ENCODE assay signal across 8 cellular contexts in genomic region chr19:10604460-10604980, GRCh38. TPM values are rescaled to one million over a fixed set of nuclear protein-coding genes. Genes with fewer than 3 reads are reported as not detected.
DNase-seq lines count a peak whose midpoint lies in the region; ATAC-seq, FAIRE-seq and TF ChIP-seq lines count a peak whose summit lies in the region.

No MANE protein-coding gene starts in this region.

- TF ChIP-seq POLR2A in GM19099 (IDR thresholded peaks at IDR 0.05; ENCODE audit: extremely low read depth, insufficient read length, low read depth) = peak; percentile 63
- TF ChIP-seq POLR2A in H1 (IDR thresholded peaks at IDR 0.05; ENCODE audit: control extremely low read depth in 1 of 2, low read depth in 2 of 2, low read length in 2 of 2) = no peak

- H3K4me3 ChIP-seq in H1 (ENCODE audit: extremely low read depth in 1 of 4, insufficient read depth in 2 of 4, low read depth in 3 of 4, low read length in 4 of 4) (no peak overlapping the region), psoas muscle (peak overlapping the region; percentile 100), GM23248 (no peak overlapping the region)

- CTCF ChIA-PET in RWPE1 (lab: Yijun Ruan, JAX) (interaction anchor here (1.4 kb wide), 1 partner anchor 40 kb away, joined by 7 read pairs; no protein-coding TSS in a partner anchor), H1 (lab: Charles Lee; ENCODE audit: partially characterized antibody) (interaction anchor here (0.9 to 2.6 kb wide), 7 partner anchors 8 to 88 kb away, joined by 3 to 14 read pairs (median 4); no protein-coding TSS in a partner anchor)

- no peaks in the 10 kb centered on the region for H3F3A ChIP-seq in GM23248 (ENCODE audit: insufficient read depth)

- no peak for FAIRE-seq in H1 (lab: Jason Lieb, UNC)

- H3K4me1 ChIP-seq in H1 (replicated peaks in 1 of 4; ENCODE audit: control insufficient read depth in 3 of 4, insufficient read depth in 4 of 4, low read length in 3 of 4) (peaks cover 0 to 11% (median 7%) of the 10 kb centered on the region in 4 experiments; a peak in 6 of 7 replicates), psoas muscle (peaks cover 16% of the 10 kb centered on the region), GM23248 (ENCODE audit: insufficient read depth) (0 out of 2 replicates have a peak, but pooled peaks cover 3% of the 10 kb centered on the region)

- H3K23me2 ChIP-seq in H1 (ENCODE audit: low read depth, low read length) = peaks cover 6% of the 10 kb centered on the region; the same call in 1 of the 2 replicates

- TF ChIP-seq EP300 in H1 (IDR thresholded peaks at IDR 0.05; ENCODE audit: borderline replicate concordance in 1 of 2, low read depth in 2 of 2, low read length in 2 of 2) = no peak

- TF ChIP-seq RAD21 in H1 (IDR thresholded peaks at IDR 0.05 in 1 of 2, conservative IDR thresholded peaks at IDR 0.05 in 1 of 2; ENCODE audit: low read depth in 2 of 2, low read length in 2 of 2) = no peak

- H3K9ac ChIP-seq in H1 (replicated peaks in 1 of 4; ENCODE audit: extremely low read depth in 1 of 4, low read depth in 3 of 4, low read length in 3 of 4) (no peak overlapping the region; a peak in 1 of 7 replicates), GM23248 (no peak overlapping the region)

- TF ChIP-seq CTCF in RWPE1 (conservative IDR thresholded peaks at IDR 0.05; ENCODE audit: low read depth) (no peak), H1 (IDR thresholded peaks at IDR 0.05; ENCODE audit: control extremely low read depth in 1 of 3, insufficient read depth in 1 of 3, low read depth in 1 of 3, low read length in 3 of 3) (no peak), psoas muscle (IDR thresholded peaks at IDR 0.05) (no peak)

- no peak overlapping the region; a peak in 1 of 4 replicates for H3K4me2 ChIP-seq in H1 (ENCODE audit: insufficient read depth in 1 of 2, low read depth in 2 of 2, low read length in 2 of 2)
- H3K4me2 ChIP-seq in GM23248 (ENCODE audit: unreplicated experiment) = no peak overlapping the region

- H3K27ac ChIP-seq in RWPE1 (peak overlapping the region; percentile 24; the same call in 1 of the 2 replicates), H1 (ENCODE audit: low read depth, low read length) (no peak overlapping the region), psoas muscle (peak overlapping the region; percentile 81), GM23248 (no peak overlapping the region)

- no peak overlapping the region for H2BK120ac ChIP-seq in H1 (replicated peaks; ENCODE audit: low read depth, low read length)

- 0 out of 2 replicates have a peak overlapping the region, but pooled peaks have one; percentile 21 for H2BK5ac ChIP-seq in H1 (ENCODE audit: low read depth, low read length)

- H2AFZ ChIP-seq in H1 (ENCODE audit: low read length) = no peak overlapping the region
- H2AFZ ChIP-seq in GM23248 = no peak overlapping the region

- no peak overlapping the region for H4K5ac ChIP-seq in H1 (ENCODE audit: insufficient read length, low read depth, low read length)

- H4K20me1 ChIP-seq in H1 (replicated peaks in 1 of 2; ENCODE audit: control insufficient read depth in 1 of 2, insufficient read depth in 2 of 2, low read length in 2 of 2) = no peaks in the 10 kb centered on the region
- no peaks in the 10 kb centered on the region for H4K20me1 ChIP-seq in GM23248 (ENCODE audit: insufficient read depth)

- ATAC-seq in psoas muscle (no peak), HG03460 (IDR thresholded peaks at IDR 0.05; ENCODE audit: unreplicated experiment) (no peak), GM21515 (IDR thresholded peaks at IDR 0.05; ENCODE audit: unreplicated experiment) (no peak)

- no peak for DNase-seq in RWPE1 (ENCODE audit: low spot score)
- no peak for DNase-seq in H1 (ENCODE audit: low read depth in 1 of 2, low spot score in 2 of 2)
- DNase-seq in psoas muscle = peak in 1 of 2 donors; percentile 57
- no peak for DNase-seq in HuH-7 (ENCODE audit: low spot score)
- no peak for DNase-seq in GM23248

- H2BK15ac ChIP-seq in H1 (ENCODE audit: low read length) = no peak overlapping the region

- intact Hi-C loops in psoas muscle (cut with DNase I) = no loop called here

- H3K36me3 ChIP-seq in H1 (ENCODE audit: control insufficient read depth in 2 of 4, insufficient read depth in 4 of 4, low read length in 3 of 4) (no peaks in the 10 kb centered on the region), psoas muscle (ENCODE audit: insufficient read depth in 1 of 2, low read depth in 1 of 2) (no peaks in the 10 kb centered on the region), GM23248 (ENCODE audit: low read depth) (no peaks in the 10 kb centered on the region)

- H3K56ac ChIP-seq in H1 (replicated peaks; ENCODE audit: insufficient read length, low read depth, low read length) = no peak overlapping the region

- H3K9me3 ChIP-seq in H1 (ENCODE audit: insufficient read depth in 2 of 2, low read depth in 1 of 2, low read length in 1 of 2) (no peaks in the 10 kb centered on the region), psoas muscle (no peaks in the 10 kb centered on the region), GM23248 (ENCODE audit: low read depth) (no peaks in the 10 kb centered on the region)

- 0 out of 2 replicates have a peak overlapping the region, but pooled peaks have one; percentile 40 for H2AK5ac ChIP-seq in H1 (ENCODE audit: low read depth, low read length)

- H4K91ac ChIP-seq in H1 (replicated peaks; ENCODE audit: insufficient read length, low read length) = no peak overlapping the region

- no peaks in the 10 kb centered on the region for H3K9me2 ChIP-seq in GM23248 (ENCODE audit: insufficient read depth)

- H3K18ac ChIP-seq in H1 (ENCODE audit: extremely low read depth, low read length) = no peak overlapping the region

- H2BK20ac ChIP-seq in H1 (ENCODE audit: low read length) = no peak overlapping the region

- H3K27me3 ChIP-seq in H1 (replicated peaks in 1 of 4; ENCODE audit: control insufficient read depth in 3 of 4, extremely low read depth in 1 of 4, insufficient read depth in 3 of 4, low read length in 3 of 4) (no peaks in the 10 kb centered on the region), psoas muscle (ENCODE audit: insufficient read depth in 3 of 3, low read length in 2 of 3) (no peaks in the 10 kb centered on the region), GM23248 (replicated peaks; ENCODE audit: insufficient read depth) (0 out of 2 replicates have a peak, but pooled peaks cover 3% of the 10 kb centered on the region)

- POLR2A ChIA-PET in RWPE1 (lab: Yijun Ruan, JAX; ENCODE audit: low non-redundant PET) (no interaction called here), H1 (lab: Charles Lee; ENCODE audit: partially characterized antibody) (interaction anchor here (1.7 to 4.4 kb wide), 8 partner anchors 8 to 51 kb away, joined by 6 to 26 read pairs (median 9); partner anchors contain the start of gene SLC44A2)

- no peak overlapping the region for H3K23ac ChIP-seq in H1 (ENCODE audit: insufficient read length)

- H2BK12ac ChIP-seq in H1 (ENCODE audit: low read depth, low read length) = no peak overlapping the region

- H4K8ac ChIP-seq in H1 (ENCODE audit: extremely low read depth, insufficient read depth, low read length) = peak overlapping the region; percentile 53

- H3K79me2 ChIP-seq in H1 (ENCODE audit: control insufficient read depth in 1 of 2, insufficient read depth in 2 of 2, low read length in 2 of 2) (peaks cover 0 to 9% of the 10 kb centered on the region in 2 experiments; a peak in 1 of 4 replicates), GM23248 (ENCODE audit: insufficient read depth) (no peaks in the 10 kb centered on the region)

- H3K4ac ChIP-seq in H1 (replicated peaks; ENCODE audit: insufficient read length, low read depth, low read length) = no peak overlapping the region

- WGBS in H1 (ENCODE audit: extremely low coverage in 1 of 2, insufficient coverage in 1 of 2, insufficient read length in 1 of 2, insufficient replicate concordance in 2 of 2, low coverage in 1 of 2, low lambda C conversion rate in 2 of 2, missing lambda C conversion rate in 1 of 2), 2 experiments = 90% methylated on average over 9 of the region's 9 CpGs; no CpG with 5 or more reads in 1 of the 2 experiments
- 77 to 89% (median 83%) methylated on average over 9 of the region's 9 CpGs for WGBS in psoas muscle, 3 donors
- 92 to 93% methylated on average over 9 of the region's 9 CpGs for WGBS in GM23248 (ENCODE audit: low coverage in 1 of 2, low lambda C conversion rate in 2 of 2, missing lambda C conversion rate in 2 of 2), 2 experiments

- no peak overlapping the region for H3K14ac ChIP-seq in H1 (ENCODE audit: insufficient read length)

- in situ Hi-C loops in GM23248 (cut with MboI) = no loop called here

- peaks cover 6% of the 10 kb centered on the region for H3K79me1 ChIP-seq in H1 (ENCODE audit: low read depth, low read length)

RNA-seq across cellular contexts. Expression of gene AP1M2, which starts 17.4 kb away (rescaled TPM):
- total RNA-seq in H1 (2021; fragmentation: NEBNext Ultra II Directional; extraction: Animal tissue kit (Norgen Biotek cat#: 25700)) = 140 and 141 TPM in 2 replicates
- polyA plus RNA-seq in H1 (2011; rRNA removed) (161 and 205 TPM in 2 replicates), psoas muscle (under 1 TPM in 1 of 3 donors, not detected in 2; 0.13 TPM), GM23248 (2016; fragmentation: Nextera tagmentation; extraction: Ambion mirVana) (not detected in 2 replicates)
- polyA plus RNA-seq in H1 (2011; cell fraction: cytosol; rRNA removed) = 177 TPM
- polyA plus RNA-seq in H1 (2011; cell fraction: nucleus; rRNA removed) = 187 TPM
- polyA plus RNA-seq in H1 (2012, experiment 1 of 2) = 84.6 to 161 TPM (median 155 TPM) in 4 replicates
- polyA plus RNA-seq in H1 (2012, experiment 2 of 2) = 267 TPM
- 62.8 TPM for polyA plus RNA-seq in H1 (2013, experiment 1 of 2)
- polyA plus RNA-seq in H1 (2013, experiment 2 of 2) = 59.0 TPM
- 247 and 253 TPM in 2 replicates for polyA minus RNA-seq in H1 (2011; rRNA and poly(A)+ RNA removed)
- 115 TPM for polyA minus RNA-seq in H1 (2011; cell fraction: cytosol; rRNA and poly(A)+ RNA removed)
- polyA minus RNA-seq in H1 (2011; cell fraction: nucleus; rRNA and poly(A)+ RNA removed) = 78.3 TPM
- total RNA-seq in psoas muscle = not detected
- not detected in 2 replicates for total RNA-seq in GM23248 (2014; rRNA removed; shearing (Covaris generic))

RNA-seq across cellular contexts. Expression of gene SLC44A2, which starts 20.8 kb away (rescaled TPM):
- 118 and 120 TPM in 2 replicates for total RNA-seq in H1 (2021; fragmentation: NEBNext Ultra II Directional; extraction: Animal tissue kit (Norgen Biotek cat#: 25700))
- polyA plus RNA-seq in H1 (2011; rRNA removed) = 105 and 113 TPM in 2 replicates
- polyA plus RNA-seq in H1 (2011; cell fraction: cytosol; rRNA removed) = 80.7 TPM
- polyA plus RNA-seq in H1 (2011; cell fraction: nucleus; rRNA removed) = 208 TPM
- 91.8 to 115 TPM (median 97.4 TPM) in 4 replicates for polyA plus RNA-seq in H1 (2012, experiment 1 of 2)
- polyA plus RNA-seq in H1 (2012, experiment 2 of 2) = 122 TPM
- 119 TPM for polyA plus RNA-seq in H1 (2013, experiment 1 of 2)
- 115 TPM for polyA plus RNA-seq in H1 (2013, experiment 2 of 2)
- polyA minus RNA-seq in H1 (2011; rRNA and poly(A)+ RNA removed) = 110 and 111 TPM in 2 replicates
- polyA minus RNA-seq in H1 (2011; cell fraction: cytosol; rRNA and poly(A)+ RNA removed) = 60.9 TPM
- 63.2 TPM for polyA minus RNA-seq in H1 (2011; cell fraction: nucleus; rRNA and poly(A)+ RNA removed)
- 100 to 1,000 TPM in 1 of 4 donors, 10 to 100 TPM in 3; 73.8 to 104 (median 83.8) TPM for total RNA-seq in psoas muscle
- 10 to 100 TPM; 36.3 to 73.4 (median 63.2) TPM for polyA plus RNA-seq in psoas muscle
- 17.4 and 41.1 TPM in 2 replicates for total RNA-seq in GM23248 (2014; rRNA removed; shearing (Covaris generic))
- 44.5 and 48.6 TPM in 2 replicates for polyA plus RNA-seq in GM23248 (2016; fragmentation: Nextera tagmentation; extraction: Ambion mirVana)

RNA-seq across cellular contexts. Expression of gene CDKN2D, which starts 35.7 kb away (rescaled TPM):
- 2.6 and 3.0 TPM in 2 replicates for total RNA-seq in H1 (2021; fragmentation: NEBNext Ultra II Directional; extraction: Animal tissue kit (Norgen Biotek cat#: 25700))
- 4.0 and 4.2 TPM in 2 replicates for polyA plus RNA-seq in H1 (2011; rRNA removed)
- 4.6 TPM for polyA plus RNA-seq in H1 (2011; cell fraction: cytosol; rRNA removed)
- 2.4 TPM for polyA plus RNA-seq in H1 (2011; cell fraction: nucleus; rRNA removed)
- polyA plus RNA-seq in H1 (2012, experiment 1 of 2) = 2.8 to 4.1 TPM (median 2.9 TPM) in 4 replicates
- polyA plus RNA-seq in H1 (2012, experiment 2 of 2) = 2.1 TPM
- polyA plus RNA-seq in H1 (2013, experiment 1 of 2) = 1.4 TPM
- 1.3 TPM for polyA plus RNA-seq in H1 (2013, experiment 2 of 2)
- 0.91 and 0.93 TPM in 2 replicates for polyA minus RNA-seq in H1 (2011; rRNA and poly(A)+ RNA removed)
- 1.8 TPM for polyA minus RNA-seq in H1 (2011; cell fraction: cytosol; rRNA and poly(A)+ RNA removed)
- polyA minus RNA-seq in H1 (2011; cell fraction: nucleus; rRNA and poly(A)+ RNA removed) = 1.1 TPM
- total RNA-seq in psoas muscle = 10 to 100 TPM in 3 of 4 donors, 1 to 10 TPM in 1; 6.1 to 13.1 (median 11.8) TPM
- polyA plus RNA-seq in psoas muscle = 10 to 100 TPM; 18.0 to 29.2 (median 22.7) TPM
- 7.8 and 8.5 TPM in 2 replicates for total RNA-seq in GM23248 (2014; rRNA removed; shearing (Covaris generic))
- 10.7 and 11.7 TPM in 2 replicates for polyA plus RNA-seq in GM23248 (2016; fragmentation: Nextera tagmentation; extraction: Ambion mirVana)

RNA-seq across cellular contexts. Expression of gene KRI1, which starts 38.7 kb away (rescaled TPM):
- 45.2 and 50.1 TPM in 2 replicates for total RNA-seq in H1 (2021; fragmentation: NEBNext Ultra II Directional; extraction: Animal tissue kit (Norgen Biotek cat#: 25700))
- polyA plus RNA-seq in H1 (2011; rRNA removed) (14.2 and 19.4 TPM in 2 replicates), psoas muscle (10 to 100 TPM; 14.8 to 21.6 (median 20.1) TPM), GM23248 (2016; fragmentation: Nextera tagmentation; extraction: Ambion mirVana) (14.9 and 15.1 TPM in 2 replicates)
- polyA plus RNA-seq in H1 (2011; cell fraction: cytosol; rRNA removed) = 33.2 TPM
- 150 TPM for polyA plus RNA-seq in H1 (2011; cell fraction: nucleus; rRNA removed)
- polyA plus RNA-seq in H1 (2012, experiment 1 of 2) = 44.9 to 63.2 TPM (median 53.9 TPM) in 4 replicates
- polyA plus RNA-seq in H1 (2012, experiment 2 of 2) = 23.4 TPM
- 28.4 TPM for polyA plus RNA-seq in H1 (2013, experiment 1 of 2)
- 25.8 TPM for polyA plus RNA-seq in H1 (2013, experiment 2 of 2)
- polyA minus RNA-seq in H1 (2011; rRNA and poly(A)+ RNA removed) = 7.6 and 14.2 TPM in 2 replicates
- 31.2 TPM for polyA minus RNA-seq in H1 (2011; cell fraction: cytosol; rRNA and poly(A)+ RNA removed)
- polyA minus RNA-seq in H1 (2011; cell fraction: nucleus; rRNA and poly(A)+ RNA removed) = 36.1 TPM
- total RNA-seq in psoas muscle = 10 to 100 TPM; 17.3 to 20.6 (median 20.3) TPM
- total RNA-seq in GM23248 (2014; rRNA removed; shearing (Covaris generic)) = 10.5 and 11.3 TPM in 2 replicates

RNA-seq across cellular contexts. Expression of gene ILF3, which starts 49.6 kb away (rescaled TPM):
- 675 and 695 TPM in 2 replicates for total RNA-seq in H1 (2021; fragmentation: NEBNext Ultra II Directional; extraction: Animal tissue kit (Norgen Biotek cat#: 25700))
- 291 and 412 TPM in 2 replicates for polyA plus RNA-seq in H1 (2011; rRNA removed)
- polyA plus RNA-seq in H1 (2011; cell fraction: cytosol; rRNA removed) = 422 TPM
- polyA plus RNA-seq in H1 (2011; cell fraction: nucleus; rRNA removed) = 936 TPM
- 420 to 558 TPM (median 549 TPM) in 4 replicates for polyA plus RNA-seq in H1 (2012, experiment 1 of 2)
- 262 TPM for polyA plus RNA-seq in H1 (2012, experiment 2 of 2)
- polyA plus RNA-seq in H1 (2013, experiment 1 of 2) = 360 TPM
- polyA plus RNA-seq in H1 (2013, experiment 2 of 2) = 337 TPM
- polyA minus RNA-seq in H1 (2011; rRNA and poly(A)+ RNA removed) = 399 and 421 TPM in 2 replicates
- polyA minus RNA-seq in H1 (2011; cell fraction: cytosol; rRNA and poly(A)+ RNA removed) = 267 TPM
- polyA minus RNA-seq in H1 (2011; cell fraction: nucleus; rRNA and poly(A)+ RNA removed) = 311 TPM
- 100 to 1,000 TPM; 112 to 189 (median 157) TPM for total RNA-seq in psoas muscle
- 100 to 1,000 TPM in 2 of 3 donors, 10 to 100 TPM in 1; 70.6 to 148 (median 139) TPM for polyA plus RNA-seq in psoas muscle
- 75.5 and 93.2 TPM in 2 replicates for total RNA-seq in GM23248 (2014; rRNA removed; shearing (Covaris generic))
- polyA plus RNA-seq in GM23248 (2016; fragmentation: Nextera tagmentation; extraction: Ambion mirVana) = 80.1 and 81.6 TPM in 2 replicates

Comparison
In these comparisons a context has a peak if more than half of its experiments do, and no peak if none do; other contexts are left out.
1. H3K27ac ChIP-seq: peak in RWPE1 (single experiment) and psoas muscle (single experiment); none in H1 (single experiment) and GM23248 (single experiment).
2. RNA of gene AP1M2, which starts 17.4 kb away (total RNA-seq): 140 to 141 TPM in H1; not detected in psoas muscle and not detected in GM23248; every median in the first group is over 100 times any median in the second.